ENCODE assay signal across 8 cellular contexts in the genomic region with DNA sequence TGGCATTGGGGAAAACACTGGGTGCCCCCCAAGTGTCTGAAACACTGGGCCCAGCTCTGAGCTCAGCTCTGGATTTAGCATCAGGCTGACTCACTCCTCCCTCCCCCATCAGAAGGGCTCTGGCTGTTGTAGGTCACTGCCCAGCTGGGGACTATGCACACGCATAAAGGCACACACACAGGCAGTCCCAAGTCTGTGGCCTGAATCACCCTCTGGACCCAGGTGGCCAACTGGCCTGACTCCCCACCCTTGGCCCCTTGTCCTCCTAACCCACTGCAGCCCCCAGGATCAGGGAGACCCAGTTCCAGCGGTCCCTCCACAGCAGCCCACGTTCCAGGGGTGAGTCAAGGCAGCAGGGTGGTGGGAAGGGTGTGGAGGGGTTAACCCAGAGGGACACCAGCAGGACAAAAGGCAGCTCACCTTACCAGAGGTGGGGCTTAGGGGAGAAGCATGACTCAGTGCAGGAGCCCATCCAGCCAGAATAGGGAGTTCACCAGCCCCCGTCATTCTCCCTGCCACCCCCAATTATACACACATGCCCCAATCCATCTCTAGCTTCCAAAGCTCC. TPM values are rescaled to one million over a fixed set of nuclear protein-coding genes. Genes with fewer than 3 reads are reported as not detected.
DNase-seq lines count a peak whose midpoint lies in the region; TF ChIP-seq lines count a peak whose summit lies in the region.

No MANE protein-coding gene starts in this region.

- TF ChIP-seq CTCF in fibroblast of pulmonary artery (IDR thresholded peaks at IDR 0.05; ENCODE audit: low read length, missing control alignments) (no peak), osteocyte (IDR thresholded peaks at IDR 0.05) (no peak)

- no peak overlapping the region for H3K4me3 ChIP-seq in fibroblast of pulmonary artery (replicated peaks; ENCODE audit: low read depth, low read length)

- DNase-seq in Daoy (ENCODE audit: low read depth) (peak; percentile 73), RPMI7951 (ENCODE audit: low read depth) (peak; percentile 84), fibroblast of pulmonary artery (ENCODE audit: low read depth) (peak; percentile 68), occipital lobe (lab: John Stamatoyannopoulos, UW) (peak; percentile 64), osteocyte (ENCODE audit: extremely low spot score, unreplicated experiment) (no peak), T-helper 9 cell (no peak), NCI-H524 treated with DMSO at 0.1 percent for 48 hours (lab: John Stamatoyannopoulos, UW) (no peak), NCI-H82 treated with DMSO at 0.1 percent for 48 hours (lab: John Stamatoyannopoulos, UW; ENCODE audit: unreplicated experiment) (no peak)

- H3K27me3 Mint-ChIP-seq in osteocyte (ENCODE audit: unreplicated experiment) = no peaks in the 10 kb centered on the region

- H3K36me3 Mint-ChIP-seq in osteocyte (ENCODE audit: unreplicated experiment) = peaks cover 4% of the 10 kb centered on the region

- no peak overlapping the region for H3K27ac Mint-ChIP-seq in osteocyte (ENCODE audit: unreplicated experiment)

- no peak overlapping the region for H3K4me3 Mint-ChIP-seq in osteocyte (ENCODE audit: unreplicated experiment)

- no peaks in the 10 kb centered on the region for H3K9me3 Mint-ChIP-seq in osteocyte (ENCODE audit: unreplicated experiment)

- peaks cover 27% of the 10 kb centered on the region for H3K4me1 Mint-ChIP-seq in osteocyte (ENCODE audit: unreplicated experiment)

RNA-seq across cellular contexts. Expression of a gene that starts 47.0 kb away (rescaled TPM):
- 11.9 and 20.1 TPM in 2 replicates for total RNA-seq in Daoy (2014; rRNA removed; shearing (Covaris generic))
- 21.4 and 33.7 TPM in 2 replicates for total RNA-seq in RPMI7951 (2014; rRNA removed; shearing (Covaris generic))
- total RNA-seq in occipital lobe = 68.5 TPM
- 27.8 and 28.8 TPM in 2 replicates for total RNA-seq in osteocyte

Comparison
In these comparisons a context has a peak if more than half of its experiments do, and no peak if none do; other contexts are left out.
1. DNase-seq: peak in Daoy (single experiment), RPMI7951 (single experiment), fibroblast of pulmonary artery (single experiment) and occipital lobe (single experiment); none in osteocyte (single experiment), T-helper 9 cell (single experiment), NCI-H524 treated with DMSO at 0.1 percent for 48 hours (single experiment) and NCI-H82 treated with DMSO at 0.1 percent for 48 hours (single experiment).